8 cellular contexts compared by ENCODE assay signal in the genomic region with DNA sequence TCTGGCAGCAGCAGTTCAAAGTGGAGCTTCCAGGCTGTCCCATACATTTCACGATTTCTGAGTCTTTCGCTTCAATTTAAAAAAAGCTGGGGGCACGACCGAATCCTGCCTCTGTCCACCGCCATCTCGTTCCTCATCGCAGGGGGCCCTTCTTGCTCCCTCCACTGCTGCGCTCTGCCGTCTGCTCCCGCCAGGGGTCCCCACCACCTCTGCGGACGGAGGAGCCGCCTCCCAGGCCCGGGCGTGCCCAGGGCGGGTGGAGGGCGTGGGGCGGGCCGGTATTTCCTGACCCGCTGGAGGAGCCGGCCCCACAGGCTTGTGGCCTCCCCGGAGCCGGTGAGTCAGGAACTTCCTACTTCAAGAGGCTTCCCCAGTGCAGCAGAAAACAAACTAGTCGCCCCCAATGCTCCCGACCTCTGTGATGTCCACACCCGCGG. TPM values are rescaled to one million over a fixed set of nuclear protein-coding genes. Genes with fewer than 3 reads are reported as not detected.
A peak's percentile ranks its signal among the peaks of the same experiment; 100 is the strongest.
DNase-seq lines count a peak whose midpoint lies in the region; ATAC-seq and TF ChIP-seq lines count a peak whose summit lies in the region.

No MANE protein-coding gene starts in this region.

- CTCF ChIA-PET in activated CD4-positive, alpha-beta T cell treated with anti-CD3 and anti-CD28 coated beads for 36 hours (lab: Charles Lee): interaction anchor here (0.5 to 2.4 kb wide), 21 partner anchors 12 to 168 kb away, joined by 3 to 12 read pairs (median 5); a partner anchor contains a TSS

- no peaks in the 10 kb centered on the region for H3K9me3 Mint-ChIP-seq in activated CD4-positive, alpha-beta T cell treated with anti-CD3 and anti-CD28 coated beads for 36 hours (ENCODE audit: low read depth)

- peak; percentile 96 for TF ChIP-seq CTCF in GM06990 (IDR thresholded peaks at IDR 0.05; ENCODE audit: insufficient read depth, low read length, poor library complexity, severe bottlenecking)

- DNase-seq in GM06990 (ENCODE audit: extremely low read depth, insufficient read length) (peak; percentile 90), NCI-H345 (lab: John Stamatoyannopoulos, UW) (peak; percentile 84), cerebellum (ENCODE audit: low spot score) (peak; percentile 66), left colon (peak; percentile 94 to 96), NCI-H2227 treated with DMSO at 0.1 percent for 48 hours (lab: John Stamatoyannopoulos, UW) (no peak)
- peak; percentile 97 for DNase-seq in activated CD4-positive, alpha-beta T cell treated with anti-CD3 and anti-CD28 coated beads for 36 hours
- DNase-seq in stimulated activated CD4-positive, alpha-beta T cell treated with anti-CD3 and anti-CD28 coated beads, Interleukin-1b, Interleukin-23, amount 100 ng/mL, for 1 hour (ENCODE audit: low read depth in 2 of 2): peak; percentile 81 to 90

- H3K4me1 Mint-ChIP-seq in activated CD4-positive, alpha-beta T cell treated with anti-CD3 and anti-CD28 coated beads for 36 hours: peaks cover 51% of the 10 kb centered on the region

- no peaks in the 10 kb centered on the region for H3K27me3 ChIP-seq in GM06990 (replicated peaks; ENCODE audit: control insufficient read depth, insufficient read depth, low read length)

- H3K36me3 ChIP-seq in GM06990 (ENCODE audit: control insufficient read depth, insufficient read depth, low read length): peaks cover 18% of the 10 kb centered on the region

- H3K36me3 Mint-ChIP-seq in activated CD4-positive, alpha-beta T cell treated with anti-CD3 and anti-CD28 coated beads for 36 hours (ENCODE audit: low read depth): peaks cover 47% of the 10 kb centered on the region

- ATAC-seq in HG02870 (IDR thresholded peaks at IDR 0.05; ENCODE audit: unreplicated experiment): peak; percentile 29
- peak; percentile 30 for ATAC-seq in activated CD4-positive, alpha-beta T cell treated with anti-CD3 and anti-CD28 coated beads for 36 hours
- peak; percentile 84 for ATAC-seq in left colon

- H3K27ac Mint-ChIP-seq in activated CD4-positive, alpha-beta T cell treated with anti-CD3 and anti-CD28 coated beads for 36 hours: peak overlapping the region; percentile 99

- H3K27me3 Mint-ChIP-seq in activated CD4-positive, alpha-beta T cell treated with anti-CD3 and anti-CD28 coated beads for 36 hours: no peaks in the 10 kb centered on the region

- intact Hi-C loops in activated CD4-positive, alpha-beta T cell treated with anti-CD3 and anti-CD28 coated beads for 36 hours (cut with DNase I, micrococcal nuclease): loop anchor here (1.0 to 10.0 kb wide), 16 partner anchors 19 to 1779 kb away; a partner anchor contains a TSS
- intact Hi-C loops in left colon (cut with DNase I, micrococcal nuclease): loop anchor here in 1 of 2 donors (10.0 kb wide), 1 partner anchor 169 kb away; a partner anchor contains a TSS

- H3K4me3 ChIP-seq in GM06990 (replicated peaks; ENCODE audit: low read depth, low read length): peak overlapping the region; percentile 59

- POLR2A ChIA-PET in activated CD4-positive, alpha-beta T cell treated with anti-CD3 and anti-CD28 coated beads for 36 hours (lab: Charles Lee): interaction anchor here (1.0 to 1.6 kb wide), 6 partner anchors 47 to 168 kb away, joined by 4 to 11 read pairs (median 6); a partner anchor contains a TSS

- peak overlapping the region; percentile 97 for H3K4me3 Mint-ChIP-seq in activated CD4-positive, alpha-beta T cell treated with anti-CD3 and anti-CD28 coated beads for 36 hours

RNA-seq across cellular contexts. Expression of a gene that starts 50.4 kb away (rescaled TPM):
- total RNA-seq in activated CD4-positive, alpha-beta T cell treated with anti-CD3 and anti-CD28 coated beads for 36 hours: 10 to 100 TPM; 37.6 to 48.5 TPM
- total RNA-seq in cerebellum (11.1 TPM), left colon (10 to 100 TPM; 16.0 to 21.9 TPM)

RNA-seq across cellular contexts. Expression of a gene that starts 50.6 kb away (rescaled TPM):
- total RNA-seq in activated CD4-positive, alpha-beta T cell treated with anti-CD3 and anti-CD28 coated beads for 36 hours: 10 to 100 TPM; 42.8 to 59.8 TPM
- total RNA-seq in cerebellum: 21.0 TPM
- 10 to 100 TPM; 34.6 to 41.3 TPM for total RNA-seq in left colon

Comparison
In these comparisons a context has a peak if more than half of its experiments do, and no peak if none do; other contexts are left out.
1. ATAC-seq: peak in every context shown above with its lines; median percentile 84 in left colon; 30 in activated CD4-positive, alpha-beta T cell treated with anti-CD3 and anti-CD28 coated beads for 36 hours; 29 in HG02870.